8 cellular contexts compared by ENCODE assay signal in the genomic region with DNA sequence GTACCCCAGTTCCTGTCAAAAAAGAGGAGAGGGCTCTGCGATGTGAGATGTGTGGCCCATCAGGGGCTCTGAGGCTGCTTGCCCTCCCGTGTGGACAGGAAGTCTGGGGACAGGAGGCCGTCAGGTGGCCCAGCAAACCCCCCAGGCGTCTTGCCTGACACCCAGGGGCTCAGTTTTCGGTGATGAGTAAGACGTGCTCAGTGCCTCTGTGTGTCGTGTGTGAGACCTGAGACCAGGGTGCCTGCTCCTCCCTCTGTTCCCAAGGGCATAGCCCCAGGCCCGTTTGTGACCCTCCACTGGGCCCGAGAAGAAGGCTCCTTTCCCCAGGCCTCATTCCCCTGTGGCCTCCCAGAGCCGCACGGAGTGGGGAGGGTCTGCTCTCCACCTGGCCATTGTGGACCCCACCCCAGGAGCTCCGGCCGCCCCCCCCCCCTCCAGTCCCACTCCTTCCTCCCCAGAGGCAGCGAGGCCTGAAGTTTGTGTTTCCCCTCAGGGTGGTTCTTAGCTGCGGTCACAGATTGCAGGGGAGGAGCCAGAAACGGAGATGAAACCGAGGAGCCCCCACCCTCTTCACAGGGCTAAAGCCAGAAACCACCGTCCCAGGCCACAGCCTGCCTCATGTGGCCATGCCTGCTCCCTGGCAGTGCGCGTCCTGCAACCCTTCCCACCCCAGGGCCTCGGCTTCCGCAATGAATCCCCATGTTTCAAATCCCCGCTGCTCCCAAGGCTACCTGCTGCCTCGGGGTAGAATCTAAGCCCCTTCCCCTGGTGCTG. TPM values are rescaled to one million over a fixed set of nuclear protein-coding genes. Genes with fewer than 3 reads are reported as not detected.
DNase-seq lines count a peak whose midpoint lies in the region; ATAC-seq lines count a peak whose summit lies in the region.

No MANE protein-coding gene starts in this region.

- H3K4me3 Mint-ChIP-seq in activated T-cell treated with anti-CD3 and anti-CD28 coated beads, Interleukin-2, amount 50 U/mL, for 24 hours = peak overlapping the region; percentile 51
- H3K4me3 Mint-ChIP-seq in activated T-helper 2 cell treated with anti-CD3 and anti-CD28 coated beads, Interferon-gamma antibody, Interleukin-2, Interleukin-4, amounts not matched to agents 10 μg/mL and 5 μg/mL and 100 μg/mL, durations not matched to agents 14 hours and 24 hours and 36 hours (ENCODE audit: low read depth) = peak overlapping the region; percentile 31

- ATAC-seq in HG03175 (IDR thresholded peaks at IDR 0.05; ENCODE audit: unreplicated experiment) = peak; percentile 38

- H3K27me3 Mint-ChIP-seq in activated T-cell treated with anti-CD3 and anti-CD28 coated beads, Interleukin-2, amount 50 U/mL, for 24 hours = no peaks in the 10 kb centered on the region
- peaks cover 3% of the 10 kb centered on the region for H3K27me3 Mint-ChIP-seq in activated T-helper 2 cell treated with anti-CD3 and anti-CD28 coated beads, Interferon-gamma antibody, Interleukin-2, Interleukin-4, amounts not matched to agents 10 μg/mL and 5 μg/mL and 100 μg/mL, durations not matched to agents 14 hours and 24 hours and 36 hours (ENCODE audit: low read depth)

- peaks cover 29% of the 10 kb centered on the region for H3K4me1 Mint-ChIP-seq in activated T-cell treated with anti-CD3 and anti-CD28 coated beads, Interleukin-2, amount 50 U/mL, for 24 hours (ENCODE audit: low read depth)
- peaks cover 16% of the 10 kb centered on the region for H3K4me1 Mint-ChIP-seq in activated T-helper 2 cell treated with anti-CD3 and anti-CD28 coated beads, Interferon-gamma antibody, Interleukin-2, Interleukin-4, amounts not matched to agents 10 μg/mL and 5 μg/mL and 100 μg/mL, durations not matched to agents 14 hours and 24 hours and 36 hours (ENCODE audit: low read depth)

- peaks cover 17% of the 10 kb centered on the region for H3K36me3 Mint-ChIP-seq in activated T-cell treated with anti-CD3 and anti-CD28 coated beads, Interleukin-2, amount 50 U/mL, for 24 hours (ENCODE audit: low read depth)
- peaks cover 7% of the 10 kb centered on the region for H3K36me3 Mint-ChIP-seq in activated T-helper 2 cell treated with anti-CD3 and anti-CD28 coated beads, Interferon-gamma antibody, Interleukin-2, Interleukin-4, amounts not matched to agents 10 μg/mL and 5 μg/mL and 100 μg/mL, durations not matched to agents 14 hours and 24 hours and 36 hours (ENCODE audit: low read depth)

- 45 to 51% methylated on average over 15 to 20 of the region's 24 CpGs for WGBS in mesodermal cell (ENCODE audit: insufficient coverage in 2 of 2), 2 experiments

- H3K4me3 ChIP-seq in mesodermal cell (ENCODE audit: extremely low read depth, insufficient read depth, low read length, poor library complexity, severe bottlenecking) = peak overlapping the region; percentile 2

- intact Hi-C loops in activated T-helper 2 cell treated with anti-CD3 and anti-CD28 coated beads, Interferon-gamma antibody, Interleukin-2, Interleukin-4, amounts not matched to agents 10 μg/mL and 5 μg/mL and 100 μg/mL, durations not matched to agents 14 hours and 24 hours and 36 hours (cut with micrococcal nuclease) = loop anchor here (5.0 kb wide), 1 partner anchor 85 kb away; no protein-coding TSS in a partner anchor

- H3K27ac ChIP-seq in mesodermal cell (ENCODE audit: low read depth, low read length, severe bottlenecking) = no peak overlapping the region

- no peaks in the 10 kb centered on the region for H3K9me3 ChIP-seq in mesodermal cell (ENCODE audit: control insufficient read depth, low read length)

- peak overlapping the region; percentile 76 for H3K27ac Mint-ChIP-seq in activated T-cell treated with anti-CD3 and anti-CD28 coated beads, Interleukin-2, amount 50 U/mL, for 24 hours
- no peak overlapping the region for H3K27ac Mint-ChIP-seq in activated T-helper 2 cell treated with anti-CD3 and anti-CD28 coated beads, Interferon-gamma antibody, Interleukin-2, Interleukin-4, amounts not matched to agents 10 μg/mL and 5 μg/mL and 100 μg/mL, durations not matched to agents 14 hours and 24 hours and 36 hours

- no peaks in the 10 kb centered on the region for H3K9me3 Mint-ChIP-seq in activated T-cell treated with anti-CD3 and anti-CD28 coated beads, Interleukin-2, amount 50 U/mL, for 24 hours
- H3K9me3 Mint-ChIP-seq in activated T-helper 2 cell treated with anti-CD3 and anti-CD28 coated beads, Interferon-gamma antibody, Interleukin-2, Interleukin-4, amounts not matched to agents 10 μg/mL and 5 μg/mL and 100 μg/mL, durations not matched to agents 14 hours and 24 hours and 36 hours = no peaks in the 10 kb centered on the region

- DNase-seq in activated T-cell treated with anti-CD3 and anti-CD28 coated beads, Interleukin-2, amount 50 U/mL, for 24 hours = no peak
- DNase-seq in activated T-cell treated with anti-CD3 and anti-CD28 coated beads, Interleukin-2, amount 50 U/mL, for 1 hour = no peak
- DNase-seq in activated T-helper 2 cell treated with anti-CD3 and anti-CD28 coated beads, Interferon-gamma antibody, Interleukin-2, Interleukin-4, amounts not matched to agents 10 μg/mL and 5 μg/mL and 100 μg/mL, durations not matched to agents 14 hours and 24 hours and 36 hours (ENCODE audit: low spot score) = no peak
- DNase-seq in NCI-H2107 treated with DMSO at 0.1 percent for 48 hours (lab: John Stamatoyannopoulos, UW; ENCODE audit: unreplicated experiment) = no peak
- DNase-seq in mesenteric fat pad (ENCODE audit: low spot score) = no peak
- DNase-seq in amygdala (lab: John Stamatoyannopoulos, UW) = no peak

- H3K4me1 ChIP-seq in mesodermal cell (ENCODE audit: control insufficient read depth, insufficient read depth, low read length, poor library complexity, severe bottlenecking) = peaks cover 38% of the 10 kb centered on the region

- no peaks in the 10 kb centered on the region for H3K36me3 ChIP-seq in mesodermal cell (ENCODE audit: control insufficient read depth, insufficient read depth, low read length)

RNA-seq across cellular contexts. Expression of gene ACTG1, which starts 4.9 kb away (rescaled TPM):
- total RNA-seq in activated T-helper 2 cell treated with anti-CD3 and anti-CD28 coated beads, Interferon-gamma antibody, Interleukin-2, Interleukin-4, amounts not matched to agents 10 μg/mL and 5 μg/mL and 100 μg/mL, durations not matched to agents 14 hours and 24 hours and 36 hours = 4,152 and 4,174 TPM in 2 replicates
- 2,748 TPM for polyA plus RNA-seq in mesodermal cell (2013, experiment 1 of 2)
- polyA plus RNA-seq in mesodermal cell (2013, experiment 2 of 2) = 2,271 TPM
- total RNA-seq in mesenteric fat pad = 1,641 TPM

RNA-seq across cellular contexts. Expression of gene FSCN2, which starts 10.7 kb away (rescaled TPM):
- total RNA-seq in activated T-helper 2 cell treated with anti-CD3 and anti-CD28 coated beads, Interferon-gamma antibody, Interleukin-2, Interleukin-4, amounts not matched to agents 10 μg/mL and 5 μg/mL and 100 μg/mL, durations not matched to agents 14 hours and 24 hours and 36 hours = 1.1 TPM in 2 replicates
- polyA plus RNA-seq in mesodermal cell (2013, experiment 1 of 2) = 0.29 TPM
- polyA plus RNA-seq in mesodermal cell (2013, experiment 2 of 2) = 0.20 TPM
- total RNA-seq in mesenteric fat pad = 0.39 TPM

RNA-seq across cellular contexts. Expression of gene FAAP100, which starts 34.6 kb away (rescaled TPM):
- 61.6 and 64.4 TPM in 2 replicates for total RNA-seq in activated T-helper 2 cell treated with anti-CD3 and anti-CD28 coated beads, Interferon-gamma antibody, Interleukin-2, Interleukin-4, amounts not matched to agents 10 μg/mL and 5 μg/mL and 100 μg/mL, durations not matched to agents 14 hours and 24 hours and 36 hours
- polyA plus RNA-seq in mesodermal cell (2013, experiment 1 of 2) = 19.1 TPM
- polyA plus RNA-seq in mesodermal cell (2013, experiment 2 of 2) = 15.6 TPM
- 25.5 TPM for total RNA-seq in mesenteric fat pad
